Comparison of ENCODE assay signal across 19 cellular contexts in the genomic region with DNA sequence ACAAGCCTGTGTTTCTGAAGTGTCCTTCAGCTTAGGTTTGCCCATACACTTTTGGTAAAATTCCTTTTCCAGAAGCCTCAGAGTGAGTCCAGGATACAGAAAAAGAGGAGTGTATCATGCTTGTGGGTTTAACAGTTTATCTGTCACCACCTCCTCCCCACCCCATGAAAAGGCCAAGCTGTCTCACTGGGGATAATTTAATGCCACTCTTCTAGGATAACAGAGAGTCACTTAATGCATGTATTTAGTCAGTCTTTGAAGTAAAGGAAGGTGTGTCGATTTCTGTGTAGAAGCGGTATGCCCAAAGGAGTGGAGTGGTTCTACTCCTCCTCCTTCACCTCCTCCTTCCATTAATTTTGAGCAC.
DNase-seq lines count a peak whose midpoint lies in the region; ATAC-seq, FAIRE-seq and TF ChIP-seq lines count a peak whose summit lies in the region.
"Had no signal": no experiment of that assay in that cellular context is flagged by ENCODE, and none has a peak within 500 bp of the region (broad histone marks: within the 10 kb centered on the region; RNA-seq: fewer than 3 reads in every experiment).

No MANE protein-coding gene starts in this region.

- in situ Hi-C loops in IMR-90 (cut with MboI; ENCODE audit: low sequenced_read_pairs): no loop called here
- in situ Hi-C loops in K562 (cut with MboI): no loop called here

- H3K79me2 ChIP-seq in K562 (ENCODE audit: control insufficient read depth, insufficient read depth, low read length): no peaks in the 10 kb centered on the region

- peak overlapping the region; percentile 81 for H2BK20ac ChIP-seq in IMR-90 (ENCODE audit: low read depth, low read length)

- ATAC-seq in IMR-90 (ENCODE audit: low read depth) (peak; percentile 17), K562 (no peak), HG02840 (IDR thresholded peaks at IDR 0.05; ENCODE audit: low FRiP score, unreplicated experiment) (no peak), GM18517 (IDR thresholded peaks at IDR 0.05; ENCODE audit: unreplicated experiment) (no peak)
- ATAC-seq: activated CD8-positive, alpha-beta T cell treated with anti-CD3 and anti-CD28 coated beads for 36 hours; gastrocnemius medialis had no signal

- no CpG with 5 or more reads among the region's 2 CpGs for WGBS in IMR-90 (ENCODE audit: extremely low coverage in 2 of 2, insufficient read length in 1 of 2), 2 experiments
- WGBS in K562 (ENCODE audit: insufficient coverage, low coverage, missing lambda C conversion rate): 6% methylated on average over 2 of the region's 2 CpGs

- H4K20me1 ChIP-seq in IMR-90 (ENCODE audit: insufficient read depth, low read length) (peaks cover 9% of the 10 kb centered on the region; the same call in 1 of the 2 replicates), K562 (replicated peaks; ENCODE audit: control insufficient read depth, insufficient read depth, low read length) (no peaks in the 10 kb centered on the region)

- H3K36me3 ChIP-seq in IMR-90 (ENCODE audit: control insufficient read depth, insufficient read depth, low read length) (no peaks in the 10 kb centered on the region), K562 (ENCODE audit: control insufficient read depth, insufficient read depth, low read length) (no peaks in the 10 kb centered on the region), mucosa of rectum (ENCODE audit: control insufficient read depth in 2 of 2, insufficient read depth in 2 of 2, low read length in 2 of 2) (no peaks in the 10 kb centered on the region), tibial artery (no peaks in the 10 kb centered on the region)
- H3K36me3 ChIP-seq: adrenal gland, gastrocnemius medialis, thyroid gland had no signal

- peak overlapping the region; percentile 82 for H3K4ac ChIP-seq in IMR-90 (ENCODE audit: low read depth, low read length)

- no peak overlapping the region for H2AK9ac ChIP-seq in IMR-90 (replicated peaks; ENCODE audit: low read depth, low read length, poor library complexity)

- peaks cover 0 to 6% of the 10 kb centered on the region in 2 experiments; a peak in 2 of 4 replicates for H3K79me1 ChIP-seq in IMR-90 (ENCODE audit: low read depth in 1 of 2, low read length in 2 of 2)

- H4K91ac ChIP-seq in IMR-90 (ENCODE audit: insufficient read depth, low read depth, low read length): peak overlapping the region; percentile 50

- H2BK120ac ChIP-seq in IMR-90 (ENCODE audit: low read depth, low read length): peak overlapping the region; percentile 92

- TF ChIP-seq POLR2A in IMR-90 (IDR thresholded peaks at IDR 0.05; ENCODE audit: low read depth, low read length): no peak
- no peak for TF ChIP-seq POLR2A in K562 (conservative IDR thresholded peaks at IDR 0.05)

- intact Hi-C loops in IMR-90 (cut with micrococcal nuclease) (loop anchor here (5.0 kb wide), 3 partner anchors 41 to 371 kb away; no protein-coding TSS in a partner anchor), K562 (cut with micrococcal nuclease) (no loop called here), tibial artery (cut with DNase I; ENCODE audit: low total_unique reads) (no loop called here)

- TF ChIP-seq RAD21 in IMR-90 (IDR thresholded peaks at IDR 0.05; ENCODE audit: low read length) (no peak), K562 (CRISPR knock-in tag; conservative IDR thresholded peaks at IDR 0.05 in 1 of 2, IDR thresholded peaks at IDR 0.05 in 1 of 2) (no peak)

- no peak for TF ChIP-seq EP300 in K562 (IDR thresholded peaks at IDR 0.05; ENCODE audit: low read length)

- peaks cover 20% of the 10 kb centered on the region; the same call in 1 of the 2 replicates for H3K9me1 ChIP-seq in IMR-90 (ENCODE audit: insufficient read depth, low read length)
- H3K9me1 ChIP-seq in K562 (ENCODE audit: control insufficient read depth, insufficient read depth, low read length): no peaks in the 10 kb centered on the region

- H3K4me2 ChIP-seq in IMR-90 (ENCODE audit: low read depth, low read length) (peak overlapping the region; percentile 57; the same call in 1 of the 2 replicates), K562 (ENCODE audit: insufficient read depth, low read length) (no peak overlapping the region)

- H4K5ac ChIP-seq in IMR-90 (ENCODE audit: low read depth, low read length): peak overlapping the region; percentile 52

- no TSS peak for BruUV-seq in IMR-90 (replicated peaks; lab: Mats Ljungman, UMichigan)
- no TSS peak for BruUV-seq in K562 (replicated peaks; lab: Mats Ljungman, UMichigan)

- H3K27me3 ChIP-seq in IMR-90 (ENCODE audit: control insufficient read depth, insufficient read depth, low read length) (no peaks in the 10 kb centered on the region), K562 (ENCODE audit: control insufficient read depth in 2 of 2, insufficient read depth in 2 of 2, low read length in 2 of 2) (0 out of 5 replicates have a peak, but pooled peaks cover 0 to 4% of the 10 kb centered on the region in 2 experiments), mucosa of rectum (ENCODE audit: control insufficient read depth in 2 of 2, insufficient read depth in 2 of 2, low read length in 2 of 2) (no peaks in the 10 kb centered on the region), tibial artery (no peaks in the 10 kb centered on the region)
- H3K27me3 ChIP-seq: adrenal gland, gastrocnemius medialis, thyroid gland had no signal

- H3K56ac ChIP-seq in IMR-90 (ENCODE audit: extremely low read depth, insufficient read depth, low read length): 0 out of 2 replicates have a peak overlapping the region, but pooled peaks have one; percentile 35

- POLR2A ChIA-PET in IMR-90 (lab: Charles Lee; ENCODE audit: unreplicated experiment) (no interaction called here), K562 (lab: Yijun Ruan, JAX) (interaction anchor here (2.4 kb wide), 1 partner anchor 13 kb away, joined by 8 read pairs; no protein-coding TSS in a partner anchor)

- dilution Hi-C loops in IMR-90 (cut with HindIII; ENCODE audit: low sequenced_read_pairs, unreplicated experiment): no loop called here

- no peak overlapping the region for H2AFZ ChIP-seq in IMR-90 (replicated peaks; ENCODE audit: low read length, poor library complexity)
- H2AFZ ChIP-seq in K562 (ENCODE audit: low read depth, low read length): no peak overlapping the region

- no peak for DNase-seq in IMR-90
- no peak for DNase-seq in K562 (ENCODE audit: extremely low read depth in 1 of 4, low spot score in 3 of 4)
- DNase-seq in tibial artery: no peak
- DNase-seq in stimulated activated CD8-positive, alpha-beta memory T cell treated with anti-CD3 and anti-CD28 coated beads, Interleukin-4, amount 100 ng/mL, for 48 hours: no peak
- DNase-seq in activated CD4-positive, alpha-beta T cell treated with anti-CD3 and anti-CD28 coated beads, Interleukin-2, amount 50 U/mL, for 1 hour: no peak
- DNase-seq: activated CD8-positive, alpha-beta T cell treated with anti-CD3 and anti-CD28 coated beads for 36 hours; adrenal gland; C1 segment of cervical spinal cord; cerebellar nuclear complex; DND-41; gastrocnemius medialis; NCI-H1105; stimulated activated CD4-positive, alpha-beta T cell treated with anti-CD3 and anti-CD28 coated beads, Interleukin-4, amount 100 ng/mL, for 4 hours; SW 1271; thyroid gland had no signal

- H2AK5ac ChIP-seq in IMR-90 (ENCODE audit: low read depth, low read length): peak overlapping the region; percentile 91

- peak overlapping the region; percentile 83 for H3K23ac ChIP-seq in IMR-90 (ENCODE audit: low read depth, low read length)

- FAIRE-seq in K562 (lab: Jason Lieb, UNC): no peak

- CTCF ChIA-PET in IMR-90 (lab: Yijun Ruan, JAX) (interaction anchor here (0.6 kb wide), 1 partner anchor 355 kb away, joined by 9 read pairs; no protein-coding TSS in a partner anchor), K562 (lab: Yijun Ruan, JAX; ENCODE audit: low intra/inter-chr PET ratio) (no interaction called here)

- H3K9me3 ChIP-seq in IMR-90 (ENCODE audit: control insufficient read depth, insufficient read depth, low read length) (no peaks in the 10 kb centered on the region), K562 (replicated peaks; ENCODE audit: control insufficient read depth, insufficient read depth, low read depth, low read length) (no peaks in the 10 kb centered on the region), mucosa of rectum (ENCODE audit: control insufficient read depth in 2 of 2, low read length in 2 of 2) (no peaks in the 10 kb centered on the region), tibial artery (no peaks in the 10 kb centered on the region)
- H3K9me3 ChIP-seq: gastrocnemius medialis, thyroid gland had no signal

- H3K4me3 ChIP-seq in IMR-90 (ENCODE audit: insufficient read depth, low read depth, low read length) (no peak overlapping the region), K562 (no peak overlapping the region), mucosa of rectum (ENCODE audit: low read length in 2 of 2) (no peak overlapping the region), tibial artery (no peak overlapping the region)
- H3K4me3 ChIP-seq: adrenal gland, gastrocnemius medialis, thyroid gland had no signal

- H2BK5ac ChIP-seq in IMR-90 (ENCODE audit: low read depth, low read length, poor library complexity, severe bottlenecking): peak overlapping the region; percentile 85

- H3K4me1 ChIP-seq in IMR-90 (ENCODE audit: control insufficient read depth, insufficient read depth, low read length) (peaks cover 30% of the 10 kb centered on the region), K562 (replicated peaks in 1 of 2; ENCODE audit: control insufficient read depth in 2 of 2, insufficient read depth in 2 of 2, low read length in 2 of 2) (peaks cover 0 to 4% of the 10 kb centered on the region in 2 experiments; a peak in 1 of 5 replicates), mucosa of rectum (ENCODE audit: control insufficient read depth in 2 of 2, insufficient read depth in 2 of 2, low read length in 2 of 2) (peaks cover 0 to 5% of the 10 kb centered on the region in 2 donors), tibial artery (peaks cover 0 to 32% (median 18%) of the 10 kb centered on the region in 4 donors)
- H3K4me1 ChIP-seq: gastrocnemius medialis, thyroid gland had no signal

- peak overlapping the region; percentile 56 for H3K14ac ChIP-seq in IMR-90 (replicated peaks; ENCODE audit: low read depth, low read length)

- H3K18ac ChIP-seq in IMR-90 (ENCODE audit: low read depth, low read length): peak overlapping the region; percentile 87; the same call in 1 of the 2 replicates

- H3K9ac ChIP-seq in IMR-90 (ENCODE audit: low read depth, low read length) (peak overlapping the region; percentile 5), K562 (ENCODE audit: insufficient read depth in 1 of 2, low read depth in 2 of 2, low read length in 2 of 2) (no peak overlapping the region), mucosa of rectum (ENCODE audit: low read depth in 1 of 2, low read length in 2 of 2) (no peak overlapping the region)

- peak overlapping the region; percentile 11 to 86; a peak in 3 of 4 replicates for H4K8ac ChIP-seq in IMR-90 (ENCODE audit: low read depth in 2 of 2, low read length in 2 of 2)

- H3K27ac ChIP-seq in IMR-90 (ENCODE audit: insufficient read depth, low read length) (peak overlapping the region; percentile 91), K562 (ENCODE audit: extremely low read depth, low read depth, low read length) (no peak overlapping the region), mucosa of rectum (ENCODE audit: low read depth in 2 of 2, low read length in 2 of 2) (peak overlapping the region; percentile 26 to 44), tibial artery (peak overlapping the region; percentile 49 to 50)
- H3K27ac ChIP-seq: gastrocnemius medialis, thyroid gland, VCaP had no signal

- peak overlapping the region; percentile 53; the same call in 2 of the 3 replicates for H2BK15ac ChIP-seq in IMR-90 (ENCODE audit: low read depth, low read length)

- no peak for TF ChIP-seq CTCF in IMR-90 (conservative IDR thresholded peaks at IDR 0.05; ENCODE audit: low read depth, low read length)
- TF ChIP-seq CTCF in K562 (IDR thresholded peaks at IDR 0.05 in 2 of 3, conservative IDR thresholded peaks at IDR 0.05 in 1 of 3; ENCODE audit: insufficient read depth in 2 of 3, low read depth in 1 of 3, low read length in 3 of 3): no peak
- no peak for TF ChIP-seq CTCF in tibial artery (IDR thresholded peaks at IDR 0.05)
